Comparison of ENCODE assay signal across 1 cellular context in genomic region chr14:64542839-64543207, GRCh38.
TF ChIP-seq lines count a peak whose summit lies in the region.

No MANE protein-coding gene starts in this region.

TF ChIP-seq in WTC11, 78 proteins besides CTCF, POLR2A, EP300 and RAD21 (continued from another document):
- TF ChIP-seq E2F4 (CRISPR knock-in tag; IDR thresholded peaks at IDR 0.05; ENCODE audit: borderline replicate concordance, low read depth) = no peak
TF ChIP-seq in WTC11: peak in this region for 0.
